18 cellular contexts compared by ENCODE assay signal in the genomic region with DNA sequence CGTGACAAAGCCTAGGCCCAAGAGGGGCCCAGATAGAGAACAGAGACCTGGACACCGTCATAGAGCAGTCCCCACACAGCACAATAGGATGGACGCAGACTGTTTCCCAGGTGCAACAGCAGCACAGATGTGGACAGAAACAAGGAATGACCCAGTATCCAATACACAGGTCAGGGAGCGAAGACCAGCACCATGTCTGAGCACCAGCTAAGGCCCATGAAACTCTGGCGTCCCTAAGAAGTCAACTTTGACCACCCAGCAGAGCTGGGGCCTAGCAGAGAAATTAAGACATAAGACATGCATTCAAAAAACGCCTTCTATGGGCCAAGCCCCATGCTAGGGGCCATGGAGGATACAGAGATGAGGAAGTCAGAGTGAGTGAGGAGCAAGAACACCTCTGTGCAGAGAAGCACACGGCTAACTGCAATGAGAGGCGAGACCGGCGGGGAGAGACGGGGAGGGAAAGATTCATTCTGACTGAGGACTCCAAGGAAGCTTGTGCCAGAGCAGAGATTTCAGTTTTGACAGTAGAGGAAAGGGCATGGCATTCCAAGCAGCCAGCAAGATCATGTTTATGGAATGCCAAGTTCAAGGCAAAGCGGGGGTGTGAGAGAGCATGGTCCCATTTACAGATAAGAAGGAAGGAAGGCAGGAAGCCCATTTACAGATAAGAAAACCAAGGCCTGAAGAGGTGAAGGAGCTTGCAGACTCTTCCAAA. TPM values are rescaled to one million over a fixed set of nuclear protein-coding genes. Genes with fewer than 3 reads are reported as not detected.
DNase-seq lines count a peak whose midpoint lies in the region; ATAC-seq, FAIRE-seq and TF ChIP-seq lines count a peak whose summit lies in the region.
"Had no signal": no experiment of that assay in that cellular context is flagged by ENCODE, and none has a peak within 500 bp of the region (broad histone marks: within the 10 kb centered on the region; RNA-seq: fewer than 3 reads in every experiment).

No MANE protein-coding gene starts in this region.

- no peaks in the 10 kb centered on the region for H3K79me1 ChIP-seq in IMR-90 (ENCODE audit: low read depth in 1 of 2, low read length in 2 of 2)

- H3K27ac Mint-ChIP-seq in astrocyte (ENCODE audit: unreplicated experiment), result no peak overlapping the region
- H3K27ac Mint-ChIP-seq in effector memory CD8-positive, alpha-beta T cell, result no peak overlapping the region
- H3K27ac Mint-ChIP-seq: activated CD4-positive, alpha-beta memory T cell treated with anti-CD3 and anti-CD28 coated beads, Interleukin-2, amount 10 ng/mL, durations not matched to agents 7 days and 5 days; activated T-helper 1 cell treated with anti-CD3 and anti-CD28 coated beads, Interleukin-12 subunit alpha, Interleukin-12 subunit beta, Interleukin-2, Interleukin-4 antibody, amounts not matched to agents 30 ng/mL and 10 ng/mL and 1 ng/mL, durations not matched to agents 14 hours and 24 hours and 36 hours had no signal

- no peaks in the 10 kb centered on the region for H4K20me1 ChIP-seq in IMR-90 (ENCODE audit: insufficient read depth, low read length)
- H4K20me1 ChIP-seq in astrocyte (ENCODE audit: insufficient read depth, low read length), result no peaks in the 10 kb centered on the region
- H4K20me1 ChIP-seq: BLaER1 treated with 17β-estradiol and CSF1 and Interleukin-3, amounts not matched to agents 10 nM and 100 nM had no signal

- H3K9me3 Mint-ChIP-seq in astrocyte (ENCODE audit: unreplicated experiment), result no peaks in the 10 kb centered on the region
- no peaks in the 10 kb centered on the region for H3K9me3 Mint-ChIP-seq in effector memory CD8-positive, alpha-beta T cell
- H3K9me3 Mint-ChIP-seq: activated CD4-positive, alpha-beta memory T cell treated with anti-CD3 and anti-CD28 coated beads, Interleukin-2, amount 10 ng/mL, durations not matched to agents 7 days and 5 days; activated T-helper 1 cell treated with anti-CD3 and anti-CD28 coated beads, Interleukin-12 subunit alpha, Interleukin-12 subunit beta, Interleukin-2, Interleukin-4 antibody, amounts not matched to agents 30 ng/mL and 10 ng/mL and 1 ng/mL, durations not matched to agents 14 hours and 24 hours and 36 hours had no signal

- WGBS in IMR-90 (ENCODE audit: extremely low coverage in 2 of 2, insufficient read length in 1 of 2), 2 experiments, result 89% methylated on average over 8 of the region's 12 CpGs; no CpG with 5 or more reads in 1 of the 2 experiments

- H3K27me3 ChIP-seq in IMR-90 (ENCODE audit: control insufficient read depth, insufficient read depth, low read length) (no peaks in the 10 kb centered on the region), astrocyte (ENCODE audit: insufficient read depth, low read length) (no peaks in the 10 kb centered on the region)
- H3K27me3 ChIP-seq: BLaER1 treated with 17β-estradiol and CSF1 and Interleukin-3, amounts not matched to agents 10 nM and 100 nM; gastroesophageal sphincter; ovary; stomach had no signal

- H3K4me1 ChIP-seq in IMR-90 (ENCODE audit: control insufficient read depth, insufficient read depth, low read length) (peaks cover 27% of the 10 kb centered on the region), astrocyte (ENCODE audit: insufficient read depth, low read length) (peaks cover 40% of the 10 kb centered on the region)

- peak overlapping the region; percentile 64; the same call in 1 of the 2 replicates for H3K4ac ChIP-seq in IMR-90 (ENCODE audit: low read depth, low read length)

- no peak overlapping the region; the same call in 1 of the 2 replicates for H4K91ac ChIP-seq in IMR-90 (ENCODE audit: insufficient read depth, low read depth, low read length)

- no peak for FAIRE-seq in astrocyte (lab: Jason Lieb, UNC)

- H3K14ac ChIP-seq in IMR-90 (replicated peaks; ENCODE audit: low read depth, low read length), result no peak overlapping the region

- dilution Hi-C loops in IMR-90 (cut with HindIII; ENCODE audit: low sequenced_read_pairs, unreplicated experiment), result no loop called here

- TF ChIP-seq CTCF in IMR-90 (conservative IDR thresholded peaks at IDR 0.05; ENCODE audit: low read depth, low read length), result no peak
- TF ChIP-seq CTCF in astrocyte (IDR thresholded peaks at IDR 0.05; ENCODE audit: insufficient read depth, low read depth, low read length), result no peak
- TF ChIP-seq CTCF in foreskin fibroblast (IDR thresholded peaks at IDR 0.05; ENCODE audit: low read depth, low read length), result no peak

- peaks cover 9% of the 10 kb centered on the region for H3K27me3 Mint-ChIP-seq in astrocyte (ENCODE audit: low read depth, unreplicated experiment)
- peaks cover 0 to 6% of the 10 kb centered on the region in 2 donors for H3K27me3 Mint-ChIP-seq in effector memory CD8-positive, alpha-beta T cell
- H3K27me3 Mint-ChIP-seq: activated CD4-positive, alpha-beta memory T cell treated with anti-CD3 and anti-CD28 coated beads, Interleukin-2, amount 10 ng/mL, durations not matched to agents 7 days and 5 days had no signal

- no peak overlapping the region for H3K56ac ChIP-seq in IMR-90 (ENCODE audit: extremely low read depth, insufficient read depth, low read length)

- BruUV-seq in IMR-90 (replicated peaks; lab: Mats Ljungman, UMichigan), result no TSS peak

- H4K5ac ChIP-seq in IMR-90 (ENCODE audit: low read depth, low read length), result no peak overlapping the region

- no peak overlapping the region for H3K18ac ChIP-seq in IMR-90 (ENCODE audit: low read depth, low read length)

- H3K9ac ChIP-seq in IMR-90 (ENCODE audit: low read depth, low read length), result no peak overlapping the region
- no peak overlapping the region for H3K9ac ChIP-seq in astrocyte (ENCODE audit: low read length)
- H3K9ac ChIP-seq: BLaER1 treated with 17β-estradiol and CSF1 and Interleukin-3, amounts not matched to agents 10 nM and 100 nM had no signal

- peak overlapping the region; percentile 5; the same call in 1 of the 2 replicates for H3K23ac ChIP-seq in IMR-90 (ENCODE audit: low read depth, low read length)

- H3K36me3 ChIP-seq in IMR-90 (ENCODE audit: control insufficient read depth, insufficient read depth, low read length) (no peaks in the 10 kb centered on the region), astrocyte (ENCODE audit: insufficient read depth, low read length) (no peaks in the 10 kb centered on the region)
- H3K36me3 ChIP-seq: BLaER1 treated with 17β-estradiol and CSF1 and Interleukin-3, amounts not matched to agents 10 nM and 100 nM; ovary had no signal

- H2AK9ac ChIP-seq in IMR-90 (replicated peaks; ENCODE audit: low read depth, low read length, poor library complexity), result no peak overlapping the region

- no peaks in the 10 kb centered on the region for H3K79me2 ChIP-seq in astrocyte (ENCODE audit: insufficient read depth, low read length)

- H2BK15ac ChIP-seq in IMR-90 (ENCODE audit: low read depth, low read length), result no peak overlapping the region

- H3K4me2 ChIP-seq in IMR-90 (ENCODE audit: low read depth, low read length) (no peak overlapping the region), astrocyte (ENCODE audit: low read length) (peak overlapping the region; percentile 13)
- H3K4me2 ChIP-seq: BLaER1 treated with 17β-estradiol and CSF1 and Interleukin-3, amounts not matched to agents 10 nM and 100 nM had no signal

- intact Hi-C loops in IMR-90 (cut with micrococcal nuclease), result no loop called here
- intact Hi-C loops in sciatic nerve (cut with DNase I), result no loop called here

- no peak for TF ChIP-seq RAD21 in IMR-90 (IDR thresholded peaks at IDR 0.05; ENCODE audit: low read length)

- DNase-seq in IMR-90, result peak; percentile 43
- DNase-seq in astrocyte (ENCODE audit: low read depth), result peak; percentile 51
- DNase-seq in foreskin fibroblast, result peak; percentile 50 to 65
- DNase-seq in sciatic nerve (ENCODE audit: low spot score), result peak; percentile 36
- no peak for DNase-seq in LoVo (ENCODE audit: low spot score)
- no peak for DNase-seq in NCI-H2107 (lab: John Stamatoyannopoulos, UW)
- DNase-seq in effector memory CD8-positive, alpha-beta T cell, result no peak
- DNase-seq: activated CD4-positive, alpha-beta memory T cell treated with anti-CD3 and anti-CD28 coated beads, Interleukin-2, amount 10 ng/mL, durations not matched to agents 7 days and 5 days; amygdala; DMS153; GOT3; NCI-H1105 treated with DMSO at 0.1 percent for 48 hours; stomach had no signal

- POLR2A ChIA-PET in IMR-90 (lab: Charles Lee; ENCODE audit: unreplicated experiment), result no interaction called here

- peaks cover 6% of the 10 kb centered on the region for H3K36me3 Mint-ChIP-seq in astrocyte (ENCODE audit: low read depth, unreplicated experiment)
- no peaks in the 10 kb centered on the region for H3K36me3 Mint-ChIP-seq in effector memory CD8-positive, alpha-beta T cell (ENCODE audit: insufficient read depth)

- H3K27ac ChIP-seq in IMR-90 (ENCODE audit: insufficient read depth, low read length) (no peak overlapping the region), astrocyte (ENCODE audit: low read depth, low read length) (no peak overlapping the region)
- H3K27ac ChIP-seq: BLaER1 treated with 17β-estradiol and CSF1 and Interleukin-3, amounts not matched to agents 10 nM and 100 nM; ovary had no signal

- no peak overlapping the region for H2BK5ac ChIP-seq in IMR-90 (ENCODE audit: low read depth, low read length, poor library complexity, severe bottlenecking)

- H2AFZ ChIP-seq in IMR-90 (replicated peaks; ENCODE audit: low read length, poor library complexity) (peak overlapping the region; percentile 1), astrocyte (ENCODE audit: low read depth, low read length) (no peak overlapping the region)

- no peak overlapping the region for H3K4me3 ChIP-seq in IMR-90 (ENCODE audit: insufficient read depth, low read depth, low read length)
- no peak overlapping the region for H3K4me3 ChIP-seq in astrocyte (ENCODE audit: insufficient read depth, low read depth, low read length)
- H3K4me3 ChIP-seq in foreskin fibroblast (ENCODE audit: low read depth in 1 of 2, low read length in 2 of 2), result no peak overlapping the region
- H3K4me3 ChIP-seq: BLaER1 treated with 17β-estradiol and CSF1 and Interleukin-3, amounts not matched to agents 10 nM and 100 nM; gastroesophageal sphincter; ovary; stomach had no signal

- peaks cover 31% of the 10 kb centered on the region for H3K9me1 ChIP-seq in IMR-90 (ENCODE audit: insufficient read depth, low read length)

- peaks cover 20% of the 10 kb centered on the region for H3K4me1 Mint-ChIP-seq in astrocyte (ENCODE audit: low read depth, unreplicated experiment)
- H3K4me1 Mint-ChIP-seq in effector memory CD8-positive, alpha-beta T cell (ENCODE audit: low read depth in 2 of 2), result no peaks in the 10 kb centered on the region
- H3K4me1 Mint-ChIP-seq: activated CD4-positive, alpha-beta memory T cell treated with anti-CD3 and anti-CD28 coated beads, Interleukin-2, amount 10 ng/mL, durations not matched to agents 7 days and 5 days had no signal

- TF ChIP-seq POLR2A in IMR-90 (IDR thresholded peaks at IDR 0.05; ENCODE audit: low read depth, low read length), result no peak

- peak; percentile 27 for ATAC-seq in IMR-90 (ENCODE audit: low read depth)
- no peak for ATAC-seq in sciatic nerve
- ATAC-seq in effector memory CD8-positive, alpha-beta T cell (replicated peaks), result no peak
- ATAC-seq in HG03354 (IDR thresholded peaks at IDR 0.05; ENCODE audit: poor library complexity, severe bottlenecking, unreplicated experiment), result no peak
- ATAC-seq: gastroesophageal sphincter had no signal

- H2BK120ac ChIP-seq in IMR-90 (ENCODE audit: low read depth, low read length), result peak overlapping the region; percentile 19

- H2AK5ac ChIP-seq in IMR-90 (ENCODE audit: low read depth, low read length), result peak overlapping the region; percentile 58; the same call in 1 of the 2 replicates

- no peaks in the 10 kb centered on the region for H3K9me3 ChIP-seq in IMR-90 (ENCODE audit: control insufficient read depth, insufficient read depth, low read length)
- H3K9me3 ChIP-seq in astrocyte (ENCODE audit: insufficient read depth, low read depth, low read length), result no peaks in the 10 kb centered on the region
- H3K9me3 ChIP-seq: BLaER1 treated with 17β-estradiol and CSF1 and Interleukin-3, amounts not matched to agents 10 nM and 100 nM; gastroesophageal sphincter; ovary; stomach had no signal

- H2BK20ac ChIP-seq in IMR-90 (ENCODE audit: low read depth, low read length), result no peak overlapping the region; the same call in 1 of the 2 replicates

- peak overlapping the region; percentile 31 for H3K4me3 Mint-ChIP-seq in astrocyte (ENCODE audit: unreplicated experiment)
- no peak overlapping the region for H3K4me3 Mint-ChIP-seq in effector memory CD8-positive, alpha-beta T cell
- H3K4me3 Mint-ChIP-seq: activated CD4-positive, alpha-beta memory T cell treated with anti-CD3 and anti-CD28 coated beads, Interleukin-2, amount 10 ng/mL, durations not matched to agents 7 days and 5 days; activated T-helper 1 cell treated with anti-CD3 and anti-CD28 coated beads, Interleukin-12 subunit alpha, Interleukin-12 subunit beta, Interleukin-2, Interleukin-4 antibody, amounts not matched to agents 30 ng/mL and 10 ng/mL and 1 ng/mL, durations not matched to agents 14 hours and 24 hours and 36 hours had no signal

- CTCF ChIA-PET in IMR-90 (lab: Yijun Ruan, JAX), result interaction anchor here (0.6 to 0.7 kb wide), 2 partner anchors 21 to 837 kb away, joined by 5 to 7 read pairs; no protein-coding TSS in a partner anchor

- in situ Hi-C loops in IMR-90 (cut with MboI; ENCODE audit: low sequenced_read_pairs), result no loop called here

- H4K8ac ChIP-seq in IMR-90 (ENCODE audit: low read depth in 2 of 2, low read length in 2 of 2), result 0 out of 4 replicates have a peak overlapping the region, but pooled peaks of 1 of the 2 experiments have one; percentile 21

RNA-seq across cellular contexts. Expression of a gene that starts 50.8 kb away (rescaled TPM):
- total RNA-seq in IMR-90 (2012; rRNA removed), result 0.54 and 0.56 TPM in 2 replicates
- 1.7 and 2.0 TPM in 2 replicates for polyA plus RNA-seq in IMR-90 (2012; rRNA removed)
- 0.64 and 1.1 TPM in 2 replicates for polyA plus RNA-seq in IMR-90 (2012; cell fraction: cytosol; rRNA removed)
- polyA plus RNA-seq in IMR-90 (2012; cell fraction: nucleus; rRNA removed; ENCODE audit: low replicate concordance), result 2.9 and 5.2 TPM in 2 replicates
- total RNA-seq in astrocyte, result 1.0 and 1.3 TPM in 2 replicates
- total RNA-seq in sciatic nerve, result 4.3 TPM

Comparison
In these comparisons a context has a peak if more than half of its experiments do, and no peak if none do; other contexts are left out.
1. DNase-seq: peak in IMR-90 (single experiment), astrocyte (single experiment), foreskin fibroblast (2 of 2) and sciatic nerve (single experiment); none in LoVo (single experiment), NCI-H2107 (single experiment) and effector memory CD8-positive, alpha-beta T cell (0 of 3).